ENCODE assay signal across 8 cellular contexts in genomic region chr10:63720072-63720537, GRCh38.
DNase-seq lines count a peak whose midpoint lies in the region; ATAC-seq, FAIRE-seq and TF ChIP-seq lines count a peak whose summit lies in the region.

No MANE protein-coding gene starts in this region.

- no peaks in the 10 kb centered on the region for H3K9me3 ChIP-seq in CD4-positive, alpha-beta memory T cell (ENCODE audit: control insufficient read depth in 1 of 2, low read length in 2 of 2)

- peak; percentile 69 for FAIRE-seq in GM19239 (lab: Jason Lieb, UNC)

- H3K4me3 Mint-ChIP-seq in CD4-positive, alpha-beta memory T cell: no peak overlapping the region
- peak overlapping the region in 2 of 5 experiments; percentile 22 to 46 for H3K4me3 Mint-ChIP-seq in brain

- peaks cover 0 to 2% of the 10 kb centered on the region in 2 donors for H3K27me3 Mint-ChIP-seq in CD4-positive, alpha-beta memory T cell
- H3K27me3 Mint-ChIP-seq in brain: peaks cover 17% of the 10 kb centered on the region

- no peaks in the 10 kb centered on the region for H3K27me3 ChIP-seq in CD4-positive, alpha-beta memory T cell (ENCODE audit: insufficient read depth, low read length)

- H3K27ac Mint-ChIP-seq in CD4-positive, alpha-beta memory T cell: peak overlapping the region in 4 of 7 donors; percentile 40 to 76 (median 60)
- peak overlapping the region in 2 of 5 experiments; percentile 34 to 67 for H3K27ac Mint-ChIP-seq in brain

- intact Hi-C loops in CD4-positive, alpha-beta memory T cell (cut with micrococcal nuclease): loop anchor here (1.0 to 5.0 kb wide), 6 partner anchors 91 to 1283 kb away; no protein-coding TSS in a partner anchor

- H3K9me3 Mint-ChIP-seq in CD4-positive, alpha-beta memory T cell: no peaks in the 10 kb centered on the region
- H3K9me3 Mint-ChIP-seq in brain: peaks cover 0 to 6% (median 0%) of the 10 kb centered on the region in 5 experiments

- no peak for ATAC-seq in HG03196 (IDR thresholded peaks at IDR 0.05; ENCODE audit: unreplicated experiment)

- no peak overlapping the region for H3K27ac ChIP-seq in CD4-positive, alpha-beta memory T cell (ENCODE audit: low read depth, low read length)

- no peaks in the 10 kb centered on the region for H3K36me3 ChIP-seq in CD4-positive, alpha-beta memory T cell (ENCODE audit: insufficient read depth, low read length)

- H3K36me3 Mint-ChIP-seq in CD4-positive, alpha-beta memory T cell: no peaks in the 10 kb centered on the region
- no peaks in the 10 kb centered on the region for H3K36me3 Mint-ChIP-seq in brain

- H3K4me1 Mint-ChIP-seq in CD4-positive, alpha-beta memory T cell: peaks cover 4 to 8% (median 6%) of the 10 kb centered on the region in 4 donors
- peaks cover 61% of the 10 kb centered on the region for H3K4me1 Mint-ChIP-seq in brain

- peaks cover 6% of the 10 kb centered on the region for H3K4me1 ChIP-seq in CD4-positive, alpha-beta memory T cell (ENCODE audit: insufficient read depth, low read length)

- POLR2A ChIA-PET in CD4-positive, alpha-beta memory T cell (lab: Charles Lee; ENCODE audit: partially characterized antibody): interaction anchor here (0.7 to 2.1 kb wide), 8 partner anchors 91 to 562 kb away, joined by 3 to 12 read pairs (median 4); no protein-coding TSS in a partner anchor

- peak; percentile 64 to 69 (median 67) for DNase-seq in CD4-positive, alpha-beta memory T cell
- DNase-seq in GM19239 (ENCODE audit: insufficient read length, low spot score) (peak; percentile 28), Kasumi-1 (lab: John Stamatoyannopoulos, UW) (peak; percentile 76 to 83), SHP77 (lab: John Stamatoyannopoulos, UW) (peak; percentile 16 to 57), kidney tubule cell (ENCODE audit: low spot score) (peak; percentile 74)
- peak in 2 of 3 experiments; percentile 11 to 41 for DNase-seq in stimulated activated CD4-positive, alpha-beta T cell treated with anti-CD3 and anti-CD28 coated beads, TNF-alpha, amount 100 ng/mL, for 4 hours (ENCODE audit: low read depth in 3 of 3)

- no peak overlapping the region for H3K4me3 ChIP-seq in CD4-positive, alpha-beta memory T cell (ENCODE audit: low read length in 2 of 2)

- CTCF ChIA-PET in CD4-positive, alpha-beta memory T cell (lab: Charles Lee; ENCODE audit: partially characterized antibody): interaction anchor here (0.6 to 10.4 kb wide), 63 partner anchors 9 to 1285 kb away, joined by 3 to 407 read pairs (median 4); no protein-coding TSS in a partner anchor

- TF ChIP-seq CTCF in brain (conservative IDR thresholded peaks at IDR 0.05): peak; percentile 97 to 99

Comparison
In these comparisons a context has a peak if more than half of its experiments do, and no peak if none do; other contexts are left out.
1. DNase-seq: peak in every context shown above with its lines; median percentile 80 in Kasumi-1; 74 in kidney tubule cell; 67 in CD4-positive, alpha-beta memory T cell; 36 in SHP77; 28 in GM19239; 26 in stimulated activated CD4-positive, alpha-beta T cell treated with anti-CD3 and anti-CD28 coated beads, TNF-alpha, amount 100 ng/mL, for 4 hours.